1 cellular context compared by ENCODE assay signal in the genomic region with DNA sequence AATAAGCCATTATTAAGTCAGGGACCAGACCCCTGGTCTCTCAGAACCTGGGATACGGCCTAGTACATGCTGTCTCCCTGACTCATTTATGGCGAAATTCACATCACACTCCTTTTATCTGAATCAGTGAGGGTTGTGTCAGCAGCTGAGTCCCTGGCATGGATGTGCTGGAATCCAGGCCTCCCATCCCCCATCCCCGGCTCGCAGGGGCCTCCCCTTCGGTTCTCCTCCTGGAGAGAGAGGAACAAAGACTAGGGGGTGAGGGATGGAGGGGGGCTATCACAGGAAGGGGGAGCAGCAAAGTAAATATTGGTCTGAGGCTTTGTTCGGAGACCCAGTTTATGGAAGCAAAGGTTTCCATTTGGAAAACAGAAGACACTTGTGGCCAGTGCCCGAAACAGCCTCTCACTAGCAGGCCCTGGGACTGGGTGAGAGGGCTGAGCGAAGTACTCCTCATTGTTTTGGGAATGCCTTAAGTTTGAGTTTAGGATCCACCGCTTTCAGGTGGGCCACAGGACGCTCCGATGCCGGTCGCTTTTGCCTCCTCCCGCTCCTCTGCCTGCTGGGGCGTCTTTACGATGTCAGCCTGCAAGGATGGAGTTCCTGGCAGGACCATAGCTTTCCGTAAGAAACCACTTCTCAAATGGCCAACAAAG.
TF ChIP-seq lines count a peak whose summit lies in the region.

No MANE protein-coding gene starts in this region.

TF ChIP-seq in H1, 55 proteins besides CTCF, POLR2A, EP300 and RAD21 (continued from another document):
- TF ChIP-seq, protein P1, sequence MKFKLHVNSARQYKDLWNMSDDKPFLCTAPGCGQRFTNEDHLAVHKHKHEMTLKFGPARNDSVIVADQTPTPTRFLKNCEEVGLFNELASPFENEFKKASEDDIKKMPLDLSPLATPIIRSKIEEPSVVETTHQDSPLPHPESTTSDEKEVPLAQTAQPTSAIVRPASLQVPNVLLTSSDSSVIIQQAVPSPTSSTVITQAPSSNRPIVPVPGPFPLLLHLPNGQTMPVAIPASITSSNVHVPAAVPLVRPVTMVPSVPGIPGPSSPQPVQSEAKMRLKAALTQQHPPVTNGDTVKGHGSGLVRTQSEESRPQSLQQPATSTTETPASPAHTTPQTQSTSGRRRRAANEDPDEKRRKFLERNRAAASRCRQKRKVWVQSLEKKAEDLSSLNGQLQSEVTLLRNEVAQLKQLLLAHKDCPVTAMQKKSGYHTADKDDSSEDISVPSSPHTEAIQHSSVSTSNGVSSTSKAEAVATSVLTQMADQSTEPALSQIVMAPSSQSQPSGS (IDR thresholded peaks at IDR 0.05; ENCODE audit: low read length), result 0 out of 2 replicates have a peak, but pooled peaks have one; percentile 62
- no peak for TF ChIP-seq KDM5A (IDR thresholded peaks at IDR 0.05; ENCODE audit: low read length)
- peak; percentile 84 for TF ChIP-seq SP1 (IDR thresholded peaks at IDR 0.05; ENCODE audit: low read depth, low read length)
- TF ChIP-seq GABPA (IDR thresholded peaks at IDR 0.05; ENCODE audit: borderline replicate concordance, insufficient read depth, low read length), result no peak
- no peak for TF ChIP-seq SIN3A (conservative IDR thresholded peaks at IDR 0.05 in 1 of 2, IDR thresholded peaks at IDR 0.05 in 1 of 2; ENCODE audit: low read depth in 1 of 2, low read length in 2 of 2)
- no peak for TF ChIP-seq MAFK (IDR thresholded peaks at IDR 0.05; ENCODE audit: low read depth, low read length)
- no peak for TF ChIP-seq BACH1 (IDR thresholded peaks at IDR 0.05; ENCODE audit: low read length)
- TF ChIP-seq TAF7 (optimal IDR thresholded peaks at IDR 0.05; ENCODE audit: borderline replicate concordance, low read depth, low read length), result no peak
- no peak for TF ChIP-seq KDM1A (IDR thresholded peaks at IDR 0.05; ENCODE audit: borderline replicate concordance, low read length)
- TF ChIP-seq SUZ12 (IDR thresholded peaks at IDR 0.05; ENCODE audit: low read length), result no peak
- TF ChIP-seq RFX5 (IDR thresholded peaks at IDR 0.05; ENCODE audit: borderline replicate concordance, low read depth, low read length), result no peak
- TF ChIP-seq TBP (IDR thresholded peaks at IDR 0.05; ENCODE audit: low read depth, low read length), result peak; percentile 52; the same call in 1 of the 2 replicates
- TF ChIP-seq ASH2L (IDR thresholded peaks at IDR 0.05; ENCODE audit: low read length), result peak; percentile 97
- TF ChIP-seq RBBP5 (IDR thresholded peaks at IDR 0.05; ENCODE audit: borderline replicate concordance, low read depth, low read length), result peak; percentile 23; the same call in 1 of the 2 replicates
- TF ChIP-seq, protein P2, sequence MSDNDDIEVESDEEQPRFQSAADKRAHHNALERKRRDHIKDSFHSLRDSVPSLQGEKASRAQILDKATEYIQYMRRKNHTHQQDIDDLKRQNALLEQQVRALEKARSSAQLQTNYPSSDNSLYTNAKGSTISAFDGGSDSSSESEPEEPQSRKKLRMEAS (IDR thresholded peaks at IDR 0.05), result no peak
- peak; percentile 60; the same call in 1 of the 2 replicates for TF ChIP-seq CHD2 (IDR thresholded peaks at IDR 0.05; ENCODE audit: low read length)
- no peak for TF ChIP-seq KDM4A (IDR thresholded peaks at IDR 0.05; ENCODE audit: low read depth, low read length, severe bottlenecking)
- TF ChIP-seq YY1 (IDR thresholded peaks at IDR 0.05; ENCODE audit: low read depth, low read length), result peak; percentile 24; the same call in 1 of the 2 replicates
- TF ChIP-seq HDAC2 (IDR thresholded peaks at IDR 0.05; ENCODE audit: borderline replicate concordance in 1 of 2, low read depth in 2 of 2, low read length in 2 of 2), result peak in 1 of 2 experiments; percentile 74; a peak in 1 of 4 replicates
- no peak for TF ChIP-seq CTBP2 (IDR thresholded peaks at IDR 0.05; ENCODE audit: borderline replicate concordance, insufficient read depth, insufficient read length, low read length)
- no peak; the same call in none of the 2 replicates for TF ChIP-seq TAF1 (IDR thresholded peaks at IDR 0.05; ENCODE audit: low read depth, low read length)
